Comparison of ENCODE assay signal across 18 cellular contexts in genomic region chr10:86024555-86025001, GRCh38.
A peak's percentile ranks its signal among the peaks of the same experiment; 100 is the strongest.
DNase-seq lines count a peak whose midpoint lies in the region; ATAC-seq and TF ChIP-seq lines count a peak whose summit lies in the region.
"Had no signal": no experiment of that assay in that cellular context is flagged by ENCODE, and none has a peak within 500 bp of the region (broad histone marks: within the 10 kb centered on the region; RNA-seq: fewer than 3 reads in every experiment).

No MANE protein-coding gene starts in this region.

- DNase-seq in Right ventricle myocardium inferior (ENCODE audit: missing footprints) = no peak
- no peak for DNase-seq in cardiac septum (ENCODE audit: low spot score)
- peak in 1 of 2 donors; percentile 71 for DNase-seq in cardiac muscle cell (ENCODE audit: low read depth in 1 of 2, low spot score in 1 of 2)
- peak; percentile 62 for DNase-seq in islet precursor cell
- DNase-seq in activated naive CD4-positive, alpha-beta T cell treated with anti-CD3 and anti-CD28 coated beads for 36 hours = no peak
- DNase-seq in stimulated activated CD4-positive, alpha-beta T cell treated with anti-CD3 and anti-CD28 coated beads, Interleukin-2, amount 100 ng/mL, for 24 hours = no peak
- no peak for DNase-seq in DMS79 (lab: John Stamatoyannopoulos, UW)
- no peak for DNase-seq in stimulated activated CD4-positive, alpha-beta T cell treated with anti-CD3 and anti-CD28 coated beads, Interleukin-4, amount 100 ng/mL, for 24 hours
- DNase-seq: 8988T, DMS153, GM23248, KBM-7, NCI-H1092 treated with DMSO at 0.1 percent for 48 hours, NCI-H1694, NCI-H2171, NCI-H82 had no signal

- no peak overlapping the region for H3K4me3 Mint-ChIP-seq in activated naive CD4-positive, alpha-beta T cell treated with anti-CD3 and anti-CD28 coated beads for 36 hours

- H3K4me3 ChIP-seq in cardiac muscle cell = no peak overlapping the region
- H3K4me3 ChIP-seq: GM23248 had no signal

- no peaks in the 10 kb centered on the region for H3K9me3 Mint-ChIP-seq in activated naive CD4-positive, alpha-beta T cell treated with anti-CD3 and anti-CD28 coated beads for 36 hours

- intact Hi-C loops in Right ventricle myocardium inferior (cut with DNase I) (loop anchor here (10.0 kb wide), 1 partner anchor 340 kb away; the partner anchor contains the start of gene GRID1), cardiac septum (cut with DNase I) (loop anchor here (5.0 kb wide), 1 partner anchor 338 kb away; no protein-coding TSS in a partner anchor)
- intact Hi-C loops in activated naive CD4-positive, alpha-beta T cell treated with anti-CD3 and anti-CD28 coated beads for 36 hours (cut with micrococcal nuclease) = no loop called here

- TF ChIP-seq CTCF in cardiac muscle cell (IDR thresholded peaks at IDR 0.05; ENCODE audit: low read depth, low read length) = no peak

- peaks cover 41% of the 10 kb centered on the region for H3K4me1 ChIP-seq in cardiac muscle cell (ENCODE audit: low read depth)

- H3K27me3 Mint-ChIP-seq in activated naive CD4-positive, alpha-beta T cell treated with anti-CD3 and anti-CD28 coated beads for 36 hours (ENCODE audit: low read depth) = peaks cover 7% of the 10 kb centered on the region

- no peaks in the 10 kb centered on the region for H3K9me3 ChIP-seq in cardiac muscle cell (ENCODE audit: low read depth)

- peak overlapping the region; percentile 82 for H3K27ac ChIP-seq in cardiac muscle cell
- H3K27ac ChIP-seq: C4-2B, GM23248, HL-60 had no signal

- H3K36me3 Mint-ChIP-seq in activated naive CD4-positive, alpha-beta T cell treated with anti-CD3 and anti-CD28 coated beads for 36 hours (ENCODE audit: low read depth) = no peaks in the 10 kb centered on the region

- no peak overlapping the region for H3K27ac Mint-ChIP-seq in activated naive CD4-positive, alpha-beta T cell treated with anti-CD3 and anti-CD28 coated beads for 36 hours

- H3K4me1 Mint-ChIP-seq in activated naive CD4-positive, alpha-beta T cell treated with anti-CD3 and anti-CD28 coated beads for 36 hours (ENCODE audit: low read depth) = no peaks in the 10 kb centered on the region

- CTCF ChIA-PET in activated naive CD4-positive, alpha-beta T cell treated with anti-CD3 and anti-CD28 coated beads for 36 hours (lab: Charles Lee) = no interaction called here

- no peaks in the 10 kb centered on the region for H3K36me3 ChIP-seq in cardiac muscle cell

- H3K27me3 ChIP-seq in cardiac muscle cell = no peaks in the 10 kb centered on the region

- peak; percentile 59 for ATAC-seq in Right ventricle myocardium inferior
